Comparison of ENCODE assay signal across 8 cellular contexts in the genomic region with DNA sequence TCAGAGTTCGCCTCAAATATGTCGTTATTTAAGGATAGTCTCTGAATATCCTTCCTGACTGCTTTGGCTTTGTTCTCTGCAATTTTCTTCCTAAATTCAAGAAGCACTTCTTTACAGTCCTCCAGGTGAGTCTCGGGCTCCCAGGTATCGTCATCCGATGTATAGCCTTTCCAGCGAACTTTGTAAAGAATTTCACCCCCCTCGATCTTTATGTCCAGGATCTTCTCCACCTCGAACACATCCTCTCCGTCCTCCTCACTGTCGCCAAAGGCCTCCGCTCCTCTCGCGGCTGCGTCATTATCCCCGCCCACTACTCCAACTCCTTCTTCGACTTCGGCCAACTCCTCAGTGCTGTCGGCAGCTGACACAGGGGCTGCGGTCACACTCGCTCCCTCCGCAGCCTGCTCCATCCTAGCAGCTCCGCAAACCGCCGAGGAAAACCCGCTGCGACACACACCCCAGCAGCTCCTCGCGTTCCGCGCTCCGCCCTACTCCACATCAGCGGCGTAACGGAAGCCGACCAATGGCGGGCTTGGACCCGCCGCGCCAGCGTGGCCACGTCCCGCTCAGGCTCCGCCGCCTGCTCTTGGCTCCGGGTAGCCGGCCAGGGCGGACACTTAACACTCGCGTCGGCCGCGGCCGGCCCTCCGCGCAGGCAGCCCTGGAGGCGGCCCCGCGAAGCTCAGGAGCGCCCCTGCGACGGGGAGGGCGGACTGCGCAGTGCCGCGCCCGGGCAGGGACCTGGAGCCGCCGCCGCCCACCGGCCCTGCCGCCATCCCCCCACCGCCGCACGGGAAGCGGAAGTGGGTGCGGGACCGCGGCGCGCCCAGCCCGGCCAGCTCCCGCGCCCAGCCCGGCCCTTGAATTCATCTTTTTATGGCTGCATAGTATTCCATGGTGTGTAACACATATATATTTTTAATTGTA. TPM values are rescaled to one million over a fixed set of nuclear protein-coding genes. Genes with fewer than 3 reads are reported as not detected.
DNase-seq lines count a peak whose midpoint lies in the region; ATAC-seq and TF ChIP-seq lines count a peak whose summit lies in the region.

No MANE protein-coding gene starts in this region.

- no peak for TF ChIP-seq CTCF in fibroblast of pulmonary artery (IDR thresholded peaks at IDR 0.05; ENCODE audit: low read length, missing control alignments)

- ATAC-seq in HG02970 (IDR thresholded peaks at IDR 0.05; ENCODE audit: low FRiP score, unreplicated experiment) (no peak), GM18520 (IDR thresholded peaks at IDR 0.05; ENCODE audit: unreplicated experiment) (no peak), GM21528 (IDR thresholded peaks at IDR 0.05; ENCODE audit: low FRiP score, unreplicated experiment) (no peak), GM18867 (IDR thresholded peaks at IDR 0.05; ENCODE audit: unreplicated experiment) (no peak)

- no peaks in the 10 kb centered on the region for H3K4me1 ChIP-seq in HUES64 (ENCODE audit: insufficient read depth, low read length)

- peak overlapping the region; percentile 43 for H3K4me3 ChIP-seq in HUES64 (ENCODE audit: low read length)
- H3K4me3 ChIP-seq in fibroblast of pulmonary artery (replicated peaks; ENCODE audit: low read depth, low read length) = peak overlapping the region; percentile 40

- H3K36me3 ChIP-seq in HUES64 (ENCODE audit: insufficient read depth, low read length) = no peaks in the 10 kb centered on the region

- no peaks in the 10 kb centered on the region for H3K9me3 ChIP-seq in HUES64 (ENCODE audit: insufficient read depth, low read depth, low read length)

- peak overlapping the region; percentile 65 for H3K9ac ChIP-seq in HUES64 (ENCODE audit: low read depth, low read length)

- peaks cover 14% of the 10 kb centered on the region for H3K27me3 ChIP-seq in HUES64 (ENCODE audit: insufficient read depth, low read length)

- peak; percentile 71 for DNase-seq in activated CD8-positive, alpha-beta memory T cell treated with anti-CD3 and anti-CD28 coated beads, Interleukin-2, amount 50 U/mL, for 48 hours
- DNase-seq in fibroblast of pulmonary artery (ENCODE audit: low read depth) (peak; percentile 60), non-pigmented ciliary epithelial cell (ENCODE audit: low read depth) (peak; percentile 10)

- WGBS in HUES64 = 8% methylated on average over 81 of the region's 84 CpGs

- peak overlapping the region; percentile 62; the same call in 1 of the 2 replicates for H3K27ac ChIP-seq in HUES64 (ENCODE audit: low read depth, low read length)

RNA-seq across cellular contexts. Expression of a gene that starts 4.1 kb away (rescaled TPM):
- polyA plus RNA-seq in HUES64 (2013, experiment 1 of 2) = 0.10 TPM
- polyA plus RNA-seq in HUES64 (2013, experiment 2 of 2) = 0.06 TPM

Comparison
In these comparisons a context has a peak if more than half of its experiments do, and no peak if none do; other contexts are left out.
1. DNase-seq: peak in every context shown above with its lines; median percentile 71 in activated CD8-positive, alpha-beta memory T cell treated with anti-CD3 and anti-CD28 coated beads, Interleukin-2, amount 50 U/mL, for 48 hours; 60 in fibroblast of pulmonary artery; 10 in non-pigmented ciliary epithelial cell.